10 cellular contexts compared by ENCODE assay signal in genomic region chr2:197197808-197198409, GRCh38.
DNase-seq lines count a peak whose midpoint lies in the region; ATAC-seq and TF ChIP-seq lines count a peak whose summit lies in the region.
"Had no signal": no experiment of that assay in that cellular context is flagged by ENCODE, and none has a peak within 500 bp of the region (broad histone marks: within the 10 kb centered on the region; RNA-seq: fewer than 3 reads in every experiment).

No MANE protein-coding gene starts in this region.

- H3K27me3 ChIP-seq in Loucy (ENCODE audit: insufficient read depth, low read length, poor library complexity, severe bottlenecking): no peaks in the 10 kb centered on the region
- no peaks in the 10 kb centered on the region for H3K27me3 ChIP-seq in sigmoid colon

- no peaks in the 10 kb centered on the region for H4K20me1 ChIP-seq in Loucy (ENCODE audit: insufficient read depth, low read length, poor library complexity, severe bottlenecking)

- H3K27me3 Mint-ChIP-seq in central memory CD8-positive, alpha-beta T cell: no peaks in the 10 kb centered on the region

- TF ChIP-seq CTCF in Loucy (conservative IDR thresholded peaks at IDR 0.05; ENCODE audit: low read length) (no peak), sigmoid colon (IDR thresholded peaks at IDR 0.05) (no peak)

- intact Hi-C loops in sigmoid colon (cut with DNase I): loop anchor here (10.0 kb wide), 1 partner anchor 273 kb away; the partner anchor contains the start of gene PGAP1

- peak overlapping the region; percentile 91 for H3K27ac Mint-ChIP-seq in central memory CD8-positive, alpha-beta T cell (ENCODE audit: low read depth)

- H3K4me2 ChIP-seq in Loucy (ENCODE audit: low read depth, low read length, poor library complexity, severe bottlenecking): peak overlapping the region; percentile 77

- H3K36me3 Mint-ChIP-seq in central memory CD8-positive, alpha-beta T cell (ENCODE audit: insufficient read depth): peaks cover 19% of the 10 kb centered on the region

- TF ChIP-seq EP300 in sigmoid colon (IDR thresholded peaks at IDR 0.05): no peak

- H3K4me3 ChIP-seq in GM08714 (ENCODE audit: low read length): peak overlapping the region; percentile 33; the same call in 1 of the 2 replicates
- peak overlapping the region; percentile 68 for H3K4me3 ChIP-seq in Loucy (ENCODE audit: low read length, poor library complexity, severe bottlenecking)
- H3K4me3 ChIP-seq in sigmoid colon: no peak overlapping the region

- peaks cover 81% of the 10 kb centered on the region for H3K4me1 Mint-ChIP-seq in central memory CD8-positive, alpha-beta T cell
- H3K4me1 Mint-ChIP-seq: neural crest cell had no signal

- H3F3A ChIP-seq in Loucy (ENCODE audit: low read depth): peaks cover 10% of the 10 kb centered on the region; the same call in 1 of the 2 replicates

- no peak for ATAC-seq in central memory CD8-positive, alpha-beta T cell (replicated peaks; ENCODE audit: extremely low read depth, poor library complexity, severe bottlenecking)
- ATAC-seq in GM19397 (IDR thresholded peaks at IDR 0.05; ENCODE audit: unreplicated experiment) (no peak), GM18870 (IDR thresholded peaks at IDR 0.05; ENCODE audit: unreplicated experiment) (no peak)

- H3K9me3 ChIP-seq in Loucy (ENCODE audit: insufficient read depth, low read depth, low read length) (no peaks in the 10 kb centered on the region), sigmoid colon (no peaks in the 10 kb centered on the region)

- no peaks in the 10 kb centered on the region for H3K36me3 ChIP-seq in Loucy (ENCODE audit: insufficient read depth, low read length)
- H3K36me3 ChIP-seq in sigmoid colon: no peaks in the 10 kb centered on the region

- H3K79me2 ChIP-seq in Loucy (ENCODE audit: insufficient read depth, low read length): peaks cover 79% of the 10 kb centered on the region

- H3K4me1 ChIP-seq in Loucy (ENCODE audit: insufficient read depth, low read length, poor library complexity, severe bottlenecking): peaks cover 66% of the 10 kb centered on the region
- peaks cover 0 to 67% (median 55%) of the 10 kb centered on the region in 4 donors for H3K4me1 ChIP-seq in sigmoid colon

- no peak for DNase-seq in central memory CD8-positive, alpha-beta T cell (ENCODE audit: low spot score in 2 of 2)
- DNase-seq in sigmoid colon: no peak
- no peak for DNase-seq in stimulated activated CD4-positive, alpha-beta T cell treated with anti-CD3 and anti-CD28 coated beads, Interleukin-15, amount 100 ng/mL, for 24 hours
- DNase-seq: IMR-90, SIG-M5 had no signal

- H3K27ac ChIP-seq in sigmoid colon: peak overlapping the region in 3 of 4 donors; percentile 5 to 52 (median 26)

- no peak overlapping the region for H2AFZ ChIP-seq in Loucy (ENCODE audit: low read length)

- WGBS in sigmoid colon, 2 donors: 59 to 86% methylated on average over 4 of the region's 4 CpGs

- H3K9ac ChIP-seq in Loucy (ENCODE audit: low read depth, low read length, poor library complexity, severe bottlenecking): peak overlapping the region; percentile 64

- no peak for TF ChIP-seq POLR2A in sigmoid colon (IDR thresholded peaks at IDR 0.05)

- no peaks in the 10 kb centered on the region for H3K9me3 Mint-ChIP-seq in central memory CD8-positive, alpha-beta T cell
- H3K9me3 Mint-ChIP-seq: neural crest cell had no signal

- peak overlapping the region; percentile 81 for H3K4me3 Mint-ChIP-seq in central memory CD8-positive, alpha-beta T cell
- H3K4me3 Mint-ChIP-seq: neural crest cell had no signal

- no peaks in the 10 kb centered on the region for H3K9me2 ChIP-seq in Loucy (replicated peaks; ENCODE audit: low read depth, low read length)

Comparison
In these comparisons a context has a peak if more than half of its experiments do, and no peak if none do; other contexts are left out.
1. H3K4me3 ChIP-seq: peak in GM08714 (single experiment) and Loucy (single experiment); none in sigmoid colon (0 of 4).